Comparison of ENCODE assay signal across 30 cellular contexts in the genomic region with DNA sequence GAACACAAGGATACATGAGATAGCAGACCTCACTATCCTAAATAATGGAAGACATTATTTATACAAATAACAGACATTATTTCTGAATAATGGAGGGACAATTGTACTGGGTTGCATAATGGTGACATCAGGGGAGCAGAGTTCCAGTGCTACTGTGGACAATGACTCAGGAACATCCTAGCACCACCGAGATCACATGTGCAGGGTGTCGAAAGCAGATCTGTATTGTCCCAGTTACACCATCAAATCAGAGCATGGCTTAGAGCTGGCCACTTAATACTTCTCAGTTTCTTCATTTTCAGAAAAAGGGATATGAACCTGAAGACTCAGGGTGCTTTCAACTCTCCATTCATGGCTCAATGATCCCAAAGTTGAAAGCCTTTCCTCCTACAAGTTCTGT.
DNase-seq lines count a peak whose midpoint lies in the region; ATAC-seq and TF ChIP-seq lines count a peak whose summit lies in the region.
"Had no signal": no experiment of that assay in that cellular context is flagged by ENCODE, and none has a peak within 500 bp of the region (broad histone marks: within the 10 kb centered on the region; RNA-seq: fewer than 3 reads in every experiment).

No MANE protein-coding gene starts in this region.

- H3K27me3 ChIP-seq in lower lobe of right lung (ENCODE audit: low read depth) = no peaks in the 10 kb centered on the region
- no peaks in the 10 kb centered on the region for H3K27me3 ChIP-seq in CD4-positive, alpha-beta memory T cell (ENCODE audit: insufficient read depth, low read length)
- H3K27me3 ChIP-seq in CD4-positive, alpha-beta T cell (ENCODE audit: control insufficient read depth, insufficient read depth, low read length) = no peaks in the 10 kb centered on the region
- H3K27me3 ChIP-seq: right lobe of liver, stomach, tibial nerve had no signal

- no peaks in the 10 kb centered on the region for H3K9me3 ChIP-seq in lower lobe of right lung
- no peaks in the 10 kb centered on the region for H3K9me3 ChIP-seq in CD4-positive, alpha-beta memory T cell (ENCODE audit: control insufficient read depth in 1 of 2, low read length in 2 of 2)
- H3K9me3 ChIP-seq in CD4-positive, alpha-beta T cell (ENCODE audit: control insufficient read depth, low read length) = no peaks in the 10 kb centered on the region
- H3K9me3 ChIP-seq: mucosa of descending colon, right lobe of liver, stomach, tibial nerve had no signal

- intact Hi-C loops in lower lobe of right lung (cut with DNase I) = no loop called here
- intact Hi-C loops in CD4-positive, alpha-beta memory T cell (cut with micrococcal nuclease) = no loop called here
- intact Hi-C loops in CD4-positive, alpha-beta T cell (cut with DNase I, micrococcal nuclease) = no loop called here

- DNase-seq in CD1c-positive myeloid dendritic cell (ENCODE audit: extremely low spot score) (peak; percentile 80), MV-4-11 (lab: John Stamatoyannopoulos, UW) (peak; percentile 84), choroid plexus epithelial cell (ENCODE audit: low read depth) (peak; percentile 46), lower lobe of right lung (peak; percentile 49)
- no peak for DNase-seq in central memory CD4-positive, alpha-beta T cell
- no peak for DNase-seq in CD4-positive, alpha-beta memory T cell
- no peak for DNase-seq in CD4-positive, alpha-beta T cell
- no peak for DNase-seq in activated CD4-positive, alpha-beta T cell treated with anti-CD3 and anti-CD28 coated beads for 1 hour
- DNase-seq: activated B cell treated with CpG ODN at 0.5 μM for 24 hours; activated CD4-positive, alpha-beta memory T cell treated with anti-CD3 and anti-CD28 coated beads for 36 hours; activated CD8-positive, alpha-beta memory T cell treated with anti-CD3 and anti-CD28 coated beads, Interleukin-2, amount 50 U/mL, for 48 hours; DMS153; dorsolateral prefrontal cortex; foreskin melanocyte; HFFc6; hippocampal formation; immature natural killer cell; mucosa of descending colon; NCI-H2029; NCI-H2227 treated with DMSO at 0.1 percent for 48 hours; NCI-H69; posterior cingulate gyrus; right lobe of liver; stimulated activated CD4-positive, alpha-beta T cell treated with anti-CD3 and anti-CD28 coated beads, Interleukin-4, amount 100 ng/mL, for 4 hours; stomach had no signal

- TF ChIP-seq CTCF in choroid plexus epithelial cell (conservative IDR thresholded peaks at IDR 0.05; ENCODE audit: low read depth, low read length) (no peak), lower lobe of right lung (IDR thresholded peaks at IDR 0.05) (no peak)
- no peak for TF ChIP-seq CTCF in CD4-positive, alpha-beta T cell (IDR thresholded peaks at IDR 0.05)

- CTCF ChIA-PET in CD4-positive, alpha-beta memory T cell (lab: Charles Lee; ENCODE audit: partially characterized antibody) = no interaction called here
- CTCF ChIA-PET in CD4-positive, alpha-beta T cell (lab: Charles Lee) = no interaction called here

- POLR2A ChIA-PET in CD4-positive, alpha-beta memory T cell (lab: Charles Lee; ENCODE audit: partially characterized antibody) = no interaction called here
- POLR2A ChIA-PET in CD4-positive, alpha-beta T cell (lab: Charles Lee) = no interaction called here

- peaks cover 0 to 2% (median 0%) of the 10 kb centered on the region in 8 donors for H3K9me3 Mint-ChIP-seq in CD4-positive, alpha-beta memory T cell
- no peaks in the 10 kb centered on the region for H3K9me3 Mint-ChIP-seq in CD4-positive, alpha-beta T cell
- H3K9me3 Mint-ChIP-seq: activated B cell treated with CpG ODN at 0.5 μM for 24 hours; activated CD4-positive, alpha-beta memory T cell treated with anti-CD3 and anti-CD28 coated beads for 36 hours; activated T-helper 17 cell treated with anti-CD3 and anti-CD28 coated beads, Interleukin-2, amount 50 U/mL, for 72 hours; HFFc6; immature natural killer cell; neural crest cell had no signal

- H3K36me3 Mint-ChIP-seq in CD4-positive, alpha-beta memory T cell = no peaks in the 10 kb centered on the region
- no peaks in the 10 kb centered on the region for H3K36me3 Mint-ChIP-seq in CD4-positive, alpha-beta T cell (ENCODE audit: low read depth)
- H3K36me3 Mint-ChIP-seq: activated CD4-positive, alpha-beta memory T cell treated with anti-CD3 and anti-CD28 coated beads for 36 hours; activated naive CD4-positive, alpha-beta T cell treated with anti-CD3 and anti-CD28 coated beads, Interleukin-2, amount 50 U/mL, for 72 hours; immature natural killer cell had no signal

- peaks cover 0 to 9% of the 10 kb centered on the region in 2 donors for H3K27me3 Mint-ChIP-seq in CD4-positive, alpha-beta memory T cell
- no peaks in the 10 kb centered on the region for H3K27me3 Mint-ChIP-seq in CD4-positive, alpha-beta T cell

- H3K4me3 ChIP-seq in choroid plexus epithelial cell (ENCODE audit: low read depth, low read length) (no peak overlapping the region), lower lobe of right lung (no peak overlapping the region)
- no peak overlapping the region for H3K4me3 ChIP-seq in CD4-positive, alpha-beta memory T cell (ENCODE audit: low read length in 2 of 2)
- H3K4me3 ChIP-seq: dorsolateral prefrontal cortex, mucosa of descending colon, right lobe of liver, stomach, tibial nerve had no signal

- no peak overlapping the region for H3K27ac Mint-ChIP-seq in CD4-positive, alpha-beta memory T cell
- no peak overlapping the region for H3K27ac Mint-ChIP-seq in CD4-positive, alpha-beta T cell
- H3K27ac Mint-ChIP-seq: activated B cell treated with CpG ODN at 0.5 μM for 24 hours; activated CD4-positive, alpha-beta memory T cell treated with anti-CD3 and anti-CD28 coated beads for 36 hours; activated naive CD4-positive, alpha-beta T cell treated with anti-CD3 and anti-CD28 coated beads, Interleukin-2, amount 50 U/mL, for 72 hours; activated T-helper 17 cell treated with anti-CD3 and anti-CD28 coated beads, Interleukin-2, amount 50 U/mL, for 72 hours; HFFc6; immature natural killer cell had no signal

- ATAC-seq in lower lobe of right lung = peak; percentile 66 to 69
- ATAC-seq in CD4-positive, alpha-beta T cell (ENCODE audit: poor library complexity) = no peak
- ATAC-seq: activated naive CD4-positive, alpha-beta T cell treated with anti-CD3 and anti-CD28 coated beads, Interleukin-2, amount 50 U/mL, for 72 hours; activated T-helper 17 cell treated with anti-CD3 and anti-CD28 coated beads, Interleukin-2, amount 50 U/mL, for 72 hours; mucosa of descending colon; SK-N-SH treated with all-trans-retinoic acid at 6 μM for 48 hours had no signal

- H3K4me1 ChIP-seq in lower lobe of right lung = no peaks in the 10 kb centered on the region
- no peaks in the 10 kb centered on the region for H3K4me1 ChIP-seq in CD4-positive, alpha-beta memory T cell (ENCODE audit: insufficient read depth, low read length)
- H3K4me1 ChIP-seq: right lobe of liver, stomach had no signal

- H3K4me3 Mint-ChIP-seq in CD4-positive, alpha-beta memory T cell = no peak overlapping the region
- H3K4me3 Mint-ChIP-seq in CD4-positive, alpha-beta T cell = no peak overlapping the region
- H3K4me3 Mint-ChIP-seq: activated B cell treated with CpG ODN at 0.5 μM for 24 hours; activated CD4-positive, alpha-beta memory T cell treated with anti-CD3 and anti-CD28 coated beads for 36 hours; activated T-helper 17 cell treated with anti-CD3 and anti-CD28 coated beads, Interleukin-2, amount 50 U/mL, for 72 hours; HFFc6; immature natural killer cell; neural crest cell had no signal

- no peaks in the 10 kb centered on the region for H3K4me1 Mint-ChIP-seq in CD4-positive, alpha-beta memory T cell
- H3K4me1 Mint-ChIP-seq in CD4-positive, alpha-beta T cell (ENCODE audit: low read depth) = no peaks in the 10 kb centered on the region
- H3K4me1 Mint-ChIP-seq: activated B cell treated with CpG ODN at 0.5 μM for 24 hours; activated T-helper 17 cell treated with anti-CD3 and anti-CD28 coated beads, Interleukin-2, amount 50 U/mL, for 72 hours; immature natural killer cell had no signal

- H3K36me3 ChIP-seq in lower lobe of right lung = no peaks in the 10 kb centered on the region
- H3K36me3 ChIP-seq in CD4-positive, alpha-beta memory T cell (ENCODE audit: insufficient read depth, low read length) = no peaks in the 10 kb centered on the region
- H3K36me3 ChIP-seq: right lobe of liver, stomach, tibial nerve had no signal

- no peak overlapping the region for H3K27ac ChIP-seq in lower lobe of right lung
- H3K27ac ChIP-seq in CD4-positive, alpha-beta memory T cell (ENCODE audit: low read depth, low read length) = no peak overlapping the region
- H3K27ac ChIP-seq in CD4-positive, alpha-beta T cell (ENCODE audit: low read depth, low read length) = no peak overlapping the region
- H3K27ac ChIP-seq: dorsolateral prefrontal cortex, right lobe of liver, stomach, tibial nerve had no signal

Comparison
In these comparisons a context has a peak if more than half of its experiments do, and no peak if none do; other contexts are left out.
1. DNase-seq: peak in CD1c-positive myeloid dendritic cell (single experiment), MV-4-11 (single experiment), choroid plexus epithelial cell (single experiment) and lower lobe of right lung (single experiment); none in central memory CD4-positive, alpha-beta T cell (single experiment), CD4-positive, alpha-beta memory T cell (0 of 5), CD4-positive, alpha-beta T cell (0 of 10) and activated CD4-positive, alpha-beta T cell treated with anti-CD3 and anti-CD28 coated beads for 1 hour (single experiment).